In the genomic region with DNA sequence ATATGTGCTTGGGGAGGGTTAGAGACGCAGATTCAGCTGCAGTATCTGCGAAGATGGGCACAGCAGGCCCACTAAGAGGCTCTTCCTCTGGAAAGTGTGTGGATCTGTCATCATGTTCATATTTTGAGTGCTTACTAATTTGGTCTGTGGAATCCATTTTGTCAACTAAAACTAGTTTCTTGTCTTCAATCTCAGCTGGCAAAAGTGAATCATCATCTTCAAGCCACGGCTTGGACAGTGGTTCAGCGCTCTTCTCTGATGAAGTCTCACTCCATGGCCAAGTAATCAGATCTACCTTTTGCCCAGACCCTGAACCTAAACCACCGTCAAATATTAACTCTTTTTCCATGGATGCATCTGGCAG, we compare ENCODE assay signal across 1 cellular context.
TF ChIP-seq lines count a peak whose summit lies in the region.

No MANE protein-coding gene starts in this region.

TF ChIP-seq in IMR-90, 13 proteins besides CTCF, POLR2A, EP300 and RAD21 (continued from another document):
- TF ChIP-seq, protein P1, sequence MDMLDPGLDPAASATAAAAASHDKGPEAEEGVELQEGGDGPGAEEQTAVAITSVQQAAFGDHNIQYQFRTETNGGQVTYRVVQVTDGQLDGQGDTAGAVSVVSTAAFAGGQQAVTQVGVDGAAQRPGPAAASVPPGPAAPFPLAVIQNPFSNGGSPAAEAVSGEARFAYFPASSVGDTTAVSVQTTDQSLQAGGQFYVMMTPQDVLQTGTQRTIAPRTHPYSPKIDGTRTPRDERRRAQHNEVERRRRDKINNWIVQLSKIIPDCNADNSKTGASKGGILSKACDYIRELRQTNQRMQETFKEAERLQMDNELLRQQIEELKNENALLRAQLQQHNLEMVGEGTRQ (IDR thresholded peaks at IDR 0.05; ENCODE audit: low read depth, low read length): no peak
- no peak for TF ChIP-seq CEBPB (IDR thresholded peaks at IDR 0.05; ENCODE audit: low read depth, low read length)
TF ChIP-seq in IMR-90: peak in this region for 0.
